In the genomic region with DNA sequence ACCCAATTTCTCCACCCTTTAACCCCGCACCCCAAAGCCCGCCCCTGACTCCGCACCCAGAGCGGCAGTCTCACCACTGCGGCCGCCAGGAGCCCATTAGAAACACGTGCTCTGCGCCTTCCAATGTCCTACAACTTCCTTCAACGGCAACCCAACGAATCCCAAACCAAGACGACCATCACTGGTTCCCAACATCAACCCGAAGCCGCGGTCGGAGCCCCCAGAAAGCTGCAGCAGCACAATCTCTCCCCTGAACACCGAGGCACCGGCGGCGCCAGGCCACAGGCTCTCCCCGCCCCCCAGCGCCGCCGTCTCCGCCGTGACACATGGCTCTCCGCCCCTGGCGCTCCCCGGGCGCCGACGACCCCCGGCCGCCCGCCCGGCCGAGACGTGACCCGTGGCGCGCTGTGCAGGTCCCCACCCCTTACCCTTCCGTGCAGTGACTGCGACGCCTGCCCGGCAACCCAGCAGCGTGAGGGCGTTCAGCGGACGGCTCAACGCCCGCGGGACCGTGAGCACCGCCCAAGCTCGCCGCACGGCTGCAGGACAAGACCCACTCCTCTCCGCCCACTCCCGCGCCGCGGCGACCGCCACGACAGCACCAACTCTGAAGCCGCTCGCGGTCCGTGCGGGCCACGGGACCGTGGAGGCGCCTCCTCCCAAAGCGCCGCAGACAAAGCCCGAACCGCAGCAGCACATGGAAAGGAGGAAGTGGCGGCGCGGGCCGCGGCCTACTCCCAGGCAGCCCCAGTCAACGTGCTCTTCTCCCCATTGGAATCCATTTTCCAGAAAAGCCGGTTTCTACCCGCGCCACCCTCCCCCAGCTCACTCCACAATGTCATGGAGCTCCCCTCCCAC, we compare ENCODE assay signal across 1 cellular context.
TF ChIP-seq lines count a peak whose summit lies in the region.

No MANE protein-coding gene starts in this region.

TF ChIP-seq in HepG2, 621 proteins besides CTCF, POLR2A, EP300 and RAD21 (continues in another document):
- TF ChIP-seq, protein P1, sequence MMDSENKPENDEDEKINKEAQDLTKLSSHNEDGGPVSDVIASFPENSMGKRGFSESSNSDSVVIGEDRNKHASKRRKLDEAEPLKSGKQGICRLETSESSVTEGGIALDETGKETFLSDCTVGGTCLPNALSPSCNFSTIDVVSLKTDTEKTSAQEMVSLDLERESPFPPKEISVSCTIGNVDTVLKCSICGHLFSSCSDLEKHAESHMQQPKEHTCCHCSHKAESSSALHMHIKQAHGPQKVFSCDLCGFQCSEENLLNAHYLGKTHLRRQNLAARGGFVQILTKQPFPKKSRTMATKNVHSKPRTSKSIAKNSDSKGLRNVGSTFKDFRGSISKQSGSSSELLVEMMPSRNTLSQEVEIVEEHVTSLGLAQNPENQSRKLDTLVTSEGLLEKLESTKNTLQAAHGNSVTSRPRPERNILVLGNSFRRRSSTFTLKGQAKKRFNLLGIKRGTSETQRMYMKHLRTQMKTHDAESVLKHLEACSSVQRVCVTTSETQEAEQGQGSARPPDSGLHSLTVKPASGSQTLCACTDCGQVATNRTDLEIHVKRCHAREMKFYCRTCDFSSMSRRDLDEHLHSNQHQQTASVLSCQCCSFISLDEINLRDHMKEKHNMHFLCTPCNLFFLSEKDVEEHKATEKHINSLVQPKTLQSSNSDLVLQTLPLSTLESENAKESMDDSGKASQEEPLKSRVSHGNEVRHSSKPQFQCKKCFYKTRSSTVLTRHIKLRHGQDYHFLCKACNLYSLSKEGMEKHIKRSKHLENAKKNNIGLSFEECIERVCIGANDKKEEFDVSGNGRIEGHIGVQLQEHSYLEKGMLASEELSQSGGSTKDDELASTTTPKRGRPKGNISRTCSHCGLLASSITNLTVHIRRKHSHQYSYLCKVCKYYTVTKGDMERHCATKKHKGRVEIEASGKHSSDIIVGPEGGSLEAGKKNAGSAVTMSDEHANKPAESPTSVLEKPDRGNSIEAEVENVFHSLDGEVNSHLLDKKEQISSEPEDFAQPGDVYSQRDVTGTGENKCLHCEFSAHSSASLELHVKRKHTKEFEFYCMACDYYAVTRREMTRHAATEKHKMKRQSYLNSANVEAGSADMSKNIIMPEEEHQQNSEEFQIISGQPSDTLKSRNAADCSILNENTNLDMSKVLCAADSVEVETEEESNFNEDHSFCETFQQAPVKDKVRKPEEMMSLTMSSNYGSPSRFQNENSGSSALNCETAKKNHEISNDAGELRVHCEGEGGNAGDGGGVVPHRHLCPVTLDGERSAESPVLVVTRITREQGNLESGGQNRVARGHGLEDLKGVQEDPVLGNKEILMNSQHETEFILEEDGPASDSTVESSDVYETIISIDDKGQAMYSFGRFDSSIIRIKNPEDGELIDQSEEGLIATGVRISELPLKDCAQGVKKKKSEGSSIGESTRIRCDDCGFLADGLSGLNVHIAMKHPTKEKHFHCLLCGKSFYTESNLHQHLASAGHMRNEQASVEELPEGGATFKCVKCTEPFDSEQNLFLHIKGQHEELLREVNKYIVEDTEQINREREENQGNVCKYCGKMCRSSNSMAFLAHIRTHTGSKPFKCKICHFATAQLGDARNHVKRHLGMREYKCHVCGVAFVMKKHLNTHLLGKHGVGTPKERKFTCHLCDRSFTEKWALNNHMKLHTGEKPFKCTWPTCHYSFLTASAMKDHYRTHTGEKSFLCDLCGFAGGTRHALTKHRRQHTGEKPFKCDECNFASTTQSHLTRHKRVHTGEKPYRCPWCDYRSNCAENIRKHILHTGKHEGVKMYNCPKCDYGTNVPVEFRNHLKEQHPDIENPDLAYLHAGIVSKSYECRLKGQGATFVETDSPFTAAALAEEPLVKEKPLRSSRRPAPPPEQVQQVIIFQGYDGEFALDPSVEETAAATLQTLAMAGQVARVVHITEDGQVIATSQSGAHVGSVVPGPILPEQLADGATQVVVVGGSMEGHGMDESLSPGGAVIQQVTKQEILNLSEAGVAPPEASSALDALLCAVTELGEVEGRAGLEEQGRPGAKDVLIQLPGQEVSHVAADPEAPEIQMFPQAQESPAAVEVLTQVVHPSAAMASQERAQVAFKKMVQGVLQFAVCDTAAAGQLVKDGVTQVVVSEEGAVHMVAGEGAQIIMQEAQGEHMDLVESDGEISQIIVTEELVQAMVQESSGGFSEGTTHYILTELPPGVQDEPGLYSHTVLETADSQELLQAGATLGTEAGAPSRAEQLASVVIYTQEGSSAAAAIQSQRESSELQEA (CRISPR knock-in tag; IDR thresholded peaks at IDR 0.05; ENCODE audit: not compliant biosample characterization): peak; percentile 33
- TF ChIP-seq ZNF749 (CRISPR knock-in tag; IDR thresholded peaks at IDR 0.05; ENCODE audit: borderline replicate concordance) (no peak), LBX2 (CRISPR knock-in tag; IDR thresholded peaks at IDR 0.05; ENCODE audit: borderline replicate concordance) (no peak), NCOR1 (IDR thresholded peaks at IDR 0.05; ENCODE audit: borderline replicate concordance, low read length) (no peak), ZNF609 (CRISPR knock-in tag; IDR thresholded peaks at IDR 0.05; ENCODE audit: borderline replicate concordance) (no peak; the same call in 1 of the 2 replicates), ZNF670 (CRISPR knock-in tag; IDR thresholded peaks at IDR 0.05; ENCODE audit: borderline replicate concordance) (peak; percentile 43; the same call in 1 of the 2 replicates), ZFP91 (CRISPR knock-in tag; IDR thresholded peaks at IDR 0.05; ENCODE audit: borderline replicate concordance) (no peak; the same call in none of the 2 replicates), AKNA (CRISPR knock-in tag; IDR thresholded peaks at IDR 0.05; ENCODE audit: borderline replicate concordance) (no peak), ZNF660 (CRISPR knock-in tag; IDR thresholded peaks at IDR 0.05; ENCODE audit: borderline replicate concordance, low read depth) (no peak), E2F2 (CRISPR knock-in tag; IDR thresholded peaks at IDR 0.05; ENCODE audit: borderline replicate concordance) (no peak), ZNF563 (CRISPR knock-in tag; IDR thresholded peaks at IDR 0.05) (peak; percentile 62; the same call in 1 of the 2 replicates), ZNF614 (CRISPR knock-in tag; IDR thresholded peaks at IDR 0.05; ENCODE audit: borderline replicate concordance) (no peak)
- TF ChIP-seq, protein P2, sequence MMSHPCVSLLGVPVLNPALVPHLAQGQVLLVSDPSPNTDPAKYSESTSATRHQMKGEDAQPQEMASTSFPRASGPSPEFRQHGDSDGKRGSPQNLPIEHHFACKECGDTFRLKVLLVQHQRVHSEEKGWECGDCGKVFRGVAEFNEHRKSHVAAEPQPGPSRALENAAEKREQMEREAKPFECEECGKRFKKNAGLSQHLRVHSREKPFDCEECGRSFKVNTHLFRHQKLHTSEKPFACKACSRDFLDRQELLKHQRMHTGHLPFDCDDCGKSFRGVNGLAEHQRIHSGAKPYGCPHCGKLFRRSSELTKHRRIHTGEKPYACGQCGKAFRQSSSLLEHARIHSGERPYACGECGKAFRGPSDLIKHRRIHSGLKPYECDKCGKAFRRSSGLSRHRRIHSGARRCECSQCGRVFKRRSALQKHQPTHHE (CRISPR knock-in tag; IDR thresholded peaks at IDR 0.05; ENCODE audit: borderline replicate concordance): no peak; the same call in 1 of the 2 replicates
- TF ChIP-seq, protein P3, sequence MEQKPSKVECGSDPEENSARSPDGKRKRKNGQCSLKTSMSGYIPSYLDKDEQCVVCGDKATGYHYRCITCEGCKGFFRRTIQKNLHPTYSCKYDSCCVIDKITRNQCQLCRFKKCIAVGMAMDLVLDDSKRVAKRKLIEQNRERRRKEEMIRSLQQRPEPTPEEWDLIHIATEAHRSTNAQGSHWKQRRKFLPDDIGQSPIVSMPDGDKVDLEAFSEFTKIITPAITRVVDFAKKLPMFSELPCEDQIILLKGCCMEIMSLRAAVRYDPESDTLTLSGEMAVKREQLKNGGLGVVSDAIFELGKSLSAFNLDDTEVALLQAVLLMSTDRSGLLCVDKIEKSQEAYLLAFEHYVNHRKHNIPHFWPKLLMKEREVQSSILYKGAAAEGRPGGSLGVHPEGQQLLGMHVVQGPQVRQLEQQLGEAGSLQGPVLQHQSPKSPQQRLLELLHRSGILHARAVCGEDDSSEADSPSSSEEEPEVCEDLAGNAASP (CRISPR knock-in tag; IDR thresholded peaks at IDR 0.05; ENCODE audit: borderline replicate concordance): no peak
- TF ChIP-seq, protein P4, sequence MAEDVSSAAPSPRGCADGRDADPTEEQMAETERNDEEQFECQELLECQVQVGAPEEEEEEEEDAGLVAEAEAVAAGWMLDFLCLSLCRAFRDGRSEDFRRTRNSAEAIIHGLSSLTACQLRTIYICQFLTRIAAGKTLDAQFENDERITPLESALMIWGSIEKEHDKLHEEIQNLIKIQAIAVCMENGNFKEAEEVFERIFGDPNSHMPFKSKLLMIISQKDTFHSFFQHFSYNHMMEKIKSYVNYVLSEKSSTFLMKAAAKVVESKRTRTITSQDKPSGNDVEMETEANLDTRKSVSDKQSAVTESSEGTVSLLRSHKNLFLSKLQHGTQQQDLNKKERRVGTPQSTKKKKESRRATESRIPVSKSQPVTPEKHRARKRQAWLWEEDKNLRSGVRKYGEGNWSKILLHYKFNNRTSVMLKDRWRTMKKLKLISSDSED (CRISPR knock-in tag; IDR thresholded peaks at IDR 0.05): 0 out of 2 replicates have a peak, but pooled peaks have one; percentile 54
